In the genomic region with DNA sequence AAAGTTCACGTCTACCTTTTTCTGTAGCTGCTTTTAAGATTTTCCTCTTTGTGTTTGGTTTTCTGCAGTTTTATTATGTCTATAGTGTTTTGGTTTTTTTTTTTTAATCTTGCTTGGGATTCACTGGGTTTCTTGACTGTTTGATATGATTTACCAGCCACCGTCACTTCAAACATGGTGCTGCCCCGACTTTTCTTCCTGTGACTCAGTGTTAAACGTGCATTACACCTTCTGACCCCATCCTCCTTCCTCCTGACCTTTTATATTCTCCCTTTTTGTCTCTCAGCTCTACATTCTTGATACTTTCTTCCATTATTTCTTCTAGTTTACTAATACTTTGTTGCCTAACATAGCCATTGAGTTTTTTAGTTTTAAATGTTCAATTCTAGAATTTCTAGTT, we compare ENCODE assay signal across 28 cellular contexts.
DNase-seq lines count a peak whose midpoint lies in the region; ATAC-seq and TF ChIP-seq lines count a peak whose summit lies in the region.
"Had no signal": no experiment of that assay in that cellular context is flagged by ENCODE, and none has a peak within 500 bp of the region (broad histone marks: within the 10 kb centered on the region; RNA-seq: fewer than 3 reads in every experiment).

No MANE protein-coding gene starts in this region.

- no peaks in the 10 kb centered on the region for H4K20me1 ChIP-seq in mammary epithelial cell (ENCODE audit: insufficient read depth, low read length)

- TF ChIP-seq CTCF in natural killer cell (IDR thresholded peaks at IDR 0.05) (no peak), mammary epithelial cell (conservative IDR thresholded peaks at IDR 0.05 in 1 of 2, IDR thresholded peaks at IDR 0.05 in 1 of 2; ENCODE audit: extremely low read depth in 1 of 2, insufficient read depth in 1 of 2, low read depth in 1 of 2, low read length in 2 of 2) (no peak), HFFc6 (IDR thresholded peaks at IDR 0.05) (no peak)

- no peaks in the 10 kb centered on the region for H3K9me3 ChIP-seq in mammary epithelial cell (replicated peaks; ENCODE audit: insufficient read depth, low read length)
- H3K9me3 ChIP-seq: esophagus muscularis mucosa, MG63 had no signal

- peak overlapping the region; percentile 41 for H3K27ac Mint-ChIP-seq in T-helper 1 cell treated with Interleukin-12 subunit alpha and Interleukin-12 subunit beta and Interleukin-4 antibody, amounts not matched to agents 30 μg/mL and 1 μg/mL, for 36 hours
- peak overlapping the region; percentile 1 to 54 for H3K27ac Mint-ChIP-seq in natural killer cell treated with Interleukin-12 subunit alpha and Interleukin-12 subunit beta and Interleukin-15 and Interleukin-18, amount 100 ng/mL, for 72 hours
- H3K27ac Mint-ChIP-seq in natural killer cell (no peak overlapping the region), HFFc6 (no peak overlapping the region)
- H3K27ac Mint-ChIP-seq: endodermal cell, mesothelial cell of epicardium, progenitor cell of endocrine pancreas had no signal

- TSS peak; percentile 6 for BruUV-seq in mammary epithelial cell (replicated peaks; lab: Mats Ljungman, UMichigan)

- no peak overlapping the region for H3K9ac ChIP-seq in mammary epithelial cell (ENCODE audit: insufficient read depth, low read length)
- H3K9ac ChIP-seq: GM23248 had no signal

- no peaks in the 10 kb centered on the region for H3K27me3 ChIP-seq in mammary epithelial cell (ENCODE audit: insufficient read depth, low read length)
- H3K27me3 ChIP-seq: esophagus muscularis mucosa, MG63 had no signal

- H3K4me3 ChIP-seq in mammary epithelial cell (replicated peaks in 1 of 3; ENCODE audit: insufficient read depth in 1 of 3, low read depth in 2 of 3, low read length in 3 of 3), result no peak overlapping the region
- H3K4me3 ChIP-seq: esophagus muscularis mucosa, GM23248, MG63 had no signal

- DNase-seq in T-helper 1 cell (no peak), natural killer cell (no peak), mammary epithelial cell (no peak), HFFc6 (no peak)
- DNase-seq in natural killer cell treated with Interleukin-12 subunit alpha and Interleukin-12 subunit beta and Interleukin-15 and Interleukin-18, amount 100 ng/mL, for 72 hours (ENCODE audit: low spot score), result no peak
- DNase-seq in stimulated activated naive CD8-positive, alpha-beta T cell treated with anti-CD3 and anti-CD28 coated beads, Interleukin-15, Interleukin-2, amounts not matched to agents 100 U/mL and 50 U/mL, for 24 hours, result no peak
- DNase-seq: amygdala; cortex of kidney; DMS53; endodermal cell; foreskin melanocyte; GDM1; GM23248; MG63; naive thymus-derived CD8-positive, alpha-beta T cell; NCI-H1417; NCI-H2081; NCI-H226; substantia nigra had no signal

- no peak overlapping the region for H3K4me2 ChIP-seq in mammary epithelial cell (ENCODE audit: insufficient read depth, low read depth, low read length)

- H3K27ac ChIP-seq in mammary epithelial cell (ENCODE audit: insufficient read depth, low read depth, low read length), result no peak overlapping the region
- H3K27ac ChIP-seq: 22Rv1, esophagus muscularis mucosa, GM23248, RWPE1 had no signal

- H3K27me3 Mint-ChIP-seq in T-helper 1 cell treated with Interleukin-12 subunit alpha and Interleukin-12 subunit beta and Interleukin-4 antibody, amounts not matched to agents 30 μg/mL and 1 μg/mL, for 36 hours (ENCODE audit: low read depth), result no peaks in the 10 kb centered on the region
- H3K27me3 Mint-ChIP-seq in natural killer cell treated with Interleukin-12 subunit alpha and Interleukin-12 subunit beta and Interleukin-15 and Interleukin-18, amount 100 ng/mL, for 72 hours, result peaks cover 0 to 4% of the 10 kb centered on the region in 2 donors
- H3K27me3 Mint-ChIP-seq in natural killer cell (ENCODE audit: low read depth in 2 of 2) (no peaks in the 10 kb centered on the region), HFFc6 (ENCODE audit: insufficient read depth) (no peaks in the 10 kb centered on the region)
- H3K27me3 Mint-ChIP-seq: naive thymus-derived CD8-positive, alpha-beta T cell; progenitor cell of endocrine pancreas had no signal

- CTCF ChIA-PET in mammary epithelial cell (lab: Charles Lee; ENCODE audit: low non-redundant PET), result no interaction called here

- dilution Hi-C loops in mammary epithelial cell (cut with HindIII; ENCODE audit: low sequenced_read_pairs), result no loop called here

- peaks cover 10% of the 10 kb centered on the region for H3K36me3 Mint-ChIP-seq in T-helper 1 cell treated with Interleukin-12 subunit alpha and Interleukin-12 subunit beta and Interleukin-4 antibody, amounts not matched to agents 30 μg/mL and 1 μg/mL, for 36 hours (ENCODE audit: low read depth)
- H3K36me3 Mint-ChIP-seq in natural killer cell treated with Interleukin-12 subunit alpha and Interleukin-12 subunit beta and Interleukin-15 and Interleukin-18, amount 100 ng/mL, for 72 hours, result no peaks in the 10 kb centered on the region
- H3K36me3 Mint-ChIP-seq in natural killer cell (no peaks in the 10 kb centered on the region), HFFc6 (ENCODE audit: low read depth) (peaks cover 16% of the 10 kb centered on the region)

- H3K4me1 Mint-ChIP-seq in T-helper 1 cell treated with Interleukin-12 subunit alpha and Interleukin-12 subunit beta and Interleukin-4 antibody, amounts not matched to agents 30 μg/mL and 1 μg/mL, for 36 hours (ENCODE audit: low read depth), result peaks cover 29% of the 10 kb centered on the region
- peaks cover 14 to 17% of the 10 kb centered on the region in 2 donors for H3K4me1 Mint-ChIP-seq in natural killer cell treated with Interleukin-12 subunit alpha and Interleukin-12 subunit beta and Interleukin-15 and Interleukin-18, amount 100 ng/mL, for 72 hours (ENCODE audit: low read depth in 2 of 2)
- H3K4me1 Mint-ChIP-seq in natural killer cell (peaks cover 10 to 15% of the 10 kb centered on the region in 2 donors), HFFc6 (ENCODE audit: low read depth) (peaks cover 33% of the 10 kb centered on the region)

- H3K4me3 Mint-ChIP-seq in T-helper 1 cell treated with Interleukin-12 subunit alpha and Interleukin-12 subunit beta and Interleukin-4 antibody, amounts not matched to agents 30 μg/mL and 1 μg/mL, for 36 hours, result peak overlapping the region; percentile 33
- peak overlapping the region; percentile 46 for H3K4me3 Mint-ChIP-seq in natural killer cell treated with Interleukin-12 subunit alpha and Interleukin-12 subunit beta and Interleukin-15 and Interleukin-18, amount 100 ng/mL, for 72 hours
- H3K4me3 Mint-ChIP-seq in natural killer cell, result no peak overlapping the region
- H3K4me3 Mint-ChIP-seq in HFFc6, result no peak overlapping the region
- H3K4me3 Mint-ChIP-seq: endodermal cell; mesothelial cell of epicardium; naive thymus-derived CD8-positive, alpha-beta T cell had no signal

- WGBS in mammary epithelial cell (ENCODE audit: low coverage, missing lambda C conversion rate), result 82% methylated on average over 4 of the region's 4 CpGs

- no peaks in the 10 kb centered on the region for H3K36me3 ChIP-seq in mammary epithelial cell (ENCODE audit: insufficient read depth, low read length)

- H2AFZ ChIP-seq in mammary epithelial cell (ENCODE audit: low read depth, low read length), result no peak overlapping the region
- H2AFZ ChIP-seq: GM23248 had no signal

- intact Hi-C loops in natural killer cell (cut with micrococcal nuclease), result no loop called here
- intact Hi-C loops in mammary epithelial cell (cut with micrococcal nuclease), result no loop called here

- peak; percentile 74 to 87 for ATAC-seq in natural killer cell treated with Interleukin-12 subunit alpha and Interleukin-12 subunit beta and Interleukin-15 and Interleukin-18, amount 100 ng/mL, for 72 hours
- ATAC-seq in natural killer cell, result no peak
- peak; percentile 90 for ATAC-seq in stimulated activated naive CD8-positive, alpha-beta T cell treated with anti-CD3 and anti-CD28 coated beads, Interleukin-15, Interleukin-2, amounts not matched to agents 100 U/mL and 50 U/mL, for 24 hours
- no peak for ATAC-seq in HG02763 (IDR thresholded peaks at IDR 0.05; ENCODE audit: unreplicated experiment)
- ATAC-seq: left lobe of liver; naive thymus-derived CD8-positive, alpha-beta T cell; sciatic nerve had no signal

- peaks cover 36% of the 10 kb centered on the region for H3K79me2 ChIP-seq in mammary epithelial cell (ENCODE audit: insufficient read depth, low read length)

- peaks cover 5% of the 10 kb centered on the region for H3K9me3 Mint-ChIP-seq in T-helper 1 cell treated with Interleukin-12 subunit alpha and Interleukin-12 subunit beta and Interleukin-4 antibody, amounts not matched to agents 30 μg/mL and 1 μg/mL, for 36 hours
- H3K9me3 Mint-ChIP-seq in natural killer cell treated with Interleukin-12 subunit alpha and Interleukin-12 subunit beta and Interleukin-15 and Interleukin-18, amount 100 ng/mL, for 72 hours, result no peaks in the 10 kb centered on the region
- H3K9me3 Mint-ChIP-seq in natural killer cell (no peaks in the 10 kb centered on the region), HFFc6 (no peaks in the 10 kb centered on the region)

- in situ Hi-C loops in mammary epithelial cell (cut with MboI; ENCODE audit: low sequenced_read_pairs in 2 of 2), result no loop called here

- no peaks in the 10 kb centered on the region for H3K4me1 ChIP-seq in mammary epithelial cell (ENCODE audit: insufficient read depth, low read length)

Comparison
In these comparisons a context has a peak if more than half of its experiments do, and no peak if none do; other contexts are left out.
1. H3K27ac Mint-ChIP-seq: peak in T-helper 1 cell treated with Interleukin-12 subunit alpha and Interleukin-12 subunit beta and Interleukin-4 antibody, amounts not matched to agents 30 μg/mL and 1 μg/mL, for 36 hours (single experiment) and natural killer cell treated with Interleukin-12 subunit alpha and Interleukin-12 subunit beta and Interleukin-15 and Interleukin-18, amount 100 ng/mL, for 72 hours (2 of 2); none in natural killer cell (0 of 2) and HFFc6 (single experiment).
2. H3K4me3 Mint-ChIP-seq: peak in T-helper 1 cell treated with Interleukin-12 subunit alpha and Interleukin-12 subunit beta and Interleukin-4 antibody, amounts not matched to agents 30 μg/mL and 1 μg/mL, for 36 hours (single experiment) and natural killer cell treated with Interleukin-12 subunit alpha and Interleukin-12 subunit beta and Interleukin-15 and Interleukin-18, amount 100 ng/mL, for 72 hours (single experiment); none in natural killer cell (single experiment) and HFFc6 (single experiment).
3. ATAC-seq: peak in natural killer cell treated with Interleukin-12 subunit alpha and Interleukin-12 subunit beta and Interleukin-15 and Interleukin-18, amount 100 ng/mL, for 72 hours (2 of 2) and stimulated activated naive CD8-positive, alpha-beta T cell treated with anti-CD3 and anti-CD28 coated beads, Interleukin-15, Interleukin-2, amounts not matched to agents 100 U/mL and 50 U/mL, for 24 hours (single experiment); none in natural killer cell (0 of 3) and HG02763 (single experiment).